Comparison of ENCODE assay signal across 26 cellular contexts in the genomic region with DNA sequence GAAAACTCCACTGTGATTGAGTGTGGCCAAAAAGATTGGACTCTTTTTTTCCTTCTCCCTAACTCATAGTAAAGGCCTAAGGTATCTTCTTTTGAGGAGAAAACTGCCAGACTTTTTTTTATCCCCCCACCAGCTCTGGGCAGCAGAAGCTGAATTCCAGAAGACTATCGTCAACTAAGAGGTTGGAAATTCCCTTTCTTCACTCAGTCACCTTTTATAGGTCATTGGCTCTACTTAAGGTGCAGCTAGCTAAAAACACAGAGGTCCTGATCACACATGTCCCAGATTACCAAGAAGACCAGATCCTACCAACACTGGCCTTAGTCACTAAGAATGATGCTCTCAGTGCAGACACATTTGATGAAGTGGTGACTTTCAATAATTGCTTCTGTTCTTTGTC.
"Had no signal": no experiment of that assay in that cellular context is flagged by ENCODE, and none has a peak within 500 bp of the region (broad histone marks: within the 10 kb centered on the region; RNA-seq: fewer than 3 reads in every experiment).

No MANE protein-coding gene starts in this region.

- H3K27me3 ChIP-seq: foreskin keratinocyte, gastroesophageal sphincter, heart right ventricle, right lobe of liver, tibial nerve, upper lobe of left lung had no signal

- DNase-seq: dorsolateral prefrontal cortex; effector CD4-positive, alpha-beta T cell; foreskin keratinocyte; glutamatergic neuron; heart right ventricle; hippocampal formation; left ventricle myocardium superior; lower lobe of right lung; naive thymus-derived CD8-positive, alpha-beta T cell; nephron progenitor cell; nucleus accumbens; psoas muscle; retina; right lobe of liver; small intestine; stimulated activated CD4-positive, alpha-beta T cell treated with anti-CD3 and anti-CD28 coated beads, Interleukin-15, amount 100 ng/mL, for 24 hours; stimulated activated CD4-positive, alpha-beta T cell treated with anti-CD3 and anti-CD28 coated beads, Interleukin-2, amount 100 ng/mL, for 48 hours; stimulated activated naive B cell treated with anti-CD40 and anti-IgM and Interleukin-4, amounts not matched to agents 10 μg/mL and 1 μg/mL and 100 μg/mL, for 72 hours; upper lobe of left lung had no signal

- FAIRE-seq: colon, islet of Langerhans, small intestine, urothelium cell line had no signal

- H3K36me3 ChIP-seq: gastroesophageal sphincter, heart right ventricle, lower lobe of right lung, right lobe of liver, thoracic aorta, tibial nerve, upper lobe of left lung had no signal

- H3K9me3 ChIP-seq: gastroesophageal sphincter, lower lobe of right lung, psoas muscle, right lobe of liver, thoracic aorta, tibial nerve had no signal

- H3K27ac ChIP-seq: dorsolateral prefrontal cortex, foreskin keratinocyte, gastroesophageal sphincter, heart right ventricle, lower lobe of right lung, psoas muscle, right lobe of liver, thoracic aorta, tibial nerve, upper lobe of left lung had no signal

- H3K4me3 ChIP-seq: dorsolateral prefrontal cortex, gastroesophageal sphincter, heart right ventricle, lower lobe of right lung, psoas muscle, right lobe of liver, thoracic aorta, tibial nerve, upper lobe of left lung had no signal

- H3K4me1 ChIP-seq: foreskin keratinocyte, gastroesophageal sphincter, heart right ventricle, lower lobe of right lung, psoas muscle, right lobe of liver, tibial nerve, upper lobe of left lung had no signal

- ATAC-seq: esophagus mucosa; foreskin keratinocyte; gastroesophageal sphincter; heart right ventricle; left ventricle myocardium superior; lower lobe of right lung; naive thymus-derived CD8-positive, alpha-beta T cell; psoas muscle; right lobe of liver; stimulated activated naive B cell treated with anti-CD40 and anti-IgM and Interleukin-4, amounts not matched to agents 10 μg/mL and 1 μg/mL and 100 μg/mL, for 72 hours had no signal
